Comparison of ENCODE assay signal across 9 cellular contexts in genomic region chr12:50088577-50089335, GRCh38. TPM values are rescaled to one million over a fixed set of nuclear protein-coding genes. Genes with fewer than 3 reads are reported as not detected.
DNase-seq lines count a peak whose midpoint lies in the region; ATAC-seq, FAIRE-seq and TF ChIP-seq lines count a peak whose summit lies in the region.
"Had no signal": no experiment of that assay in that cellular context is flagged by ENCODE, and none has a peak within 500 bp of the region (broad histone marks: within the 10 kb centered on the region; RNA-seq: fewer than 3 reads in every experiment).

No MANE protein-coding gene starts in this region.

- H3K9me3 Mint-ChIP-seq in glutamatergic neuron (ENCODE audit: unreplicated experiment): peaks cover 5% of the 10 kb centered on the region

- no peak overlapping the region for H3K27ac ChIP-seq in small intestine (ENCODE audit: low read depth in 1 of 2, low read length in 1 of 2)

- peaks cover 3% of the 10 kb centered on the region for H3K27me3 Mint-ChIP-seq in glutamatergic neuron (ENCODE audit: unreplicated experiment)

- no peaks in the 10 kb centered on the region for H3K36me3 Mint-ChIP-seq in glutamatergic neuron (ENCODE audit: unreplicated experiment)

- ATAC-seq in GM18870 (IDR thresholded peaks at IDR 0.05; ENCODE audit: unreplicated experiment) (no peak), HG02571 (IDR thresholded peaks at IDR 0.05; ENCODE audit: unreplicated experiment) (no peak)

- no peak for FAIRE-seq in small intestine (lab: Jason Lieb, UNC)
- FAIRE-seq: TTC549 had no signal

- H3K4me3 ChIP-seq in small intestine (ENCODE audit: low read depth in 1 of 2, low read length in 2 of 2): no peak overlapping the region

- H3K4me1 Mint-ChIP-seq in glutamatergic neuron (ENCODE audit: low read depth, unreplicated experiment): peaks cover 6% of the 10 kb centered on the region

- 8 to 25% (median 16%) methylated on average over 3 of the region's 3 CpGs for WGBS in small intestine, 3 donors

- peak; percentile 27 for DNase-seq in DMS79 (lab: John Stamatoyannopoulos, UW)
- peak in 44 of 76 experiments; percentile 0 to 58 (median 23) for DNase-seq in HUDEP-2 (lab: John Stamatoyannopoulos, UW; ENCODE audit: unreplicated experiment in 76 of 76)
- DNase-seq in OCI-M2 (lab: John Stamatoyannopoulos, UW; ENCODE audit: unreplicated experiment): peak; percentile 4
- peak; percentile 56 for DNase-seq in activated naive CD4-positive, alpha-beta T cell treated with Interleukin-2 at 50 U/mL for 16 hours
- no peak for DNase-seq in glutamatergic neuron
- DNase-seq in small intestine: peak; percentile 84

- H3K36me3 ChIP-seq in small intestine (ENCODE audit: control insufficient read depth in 2 of 2, insufficient read depth in 2 of 2, low read length in 2 of 2): peaks cover 22% of the 10 kb centered on the region in 2 donors

- no peaks in the 10 kb centered on the region for H3K9me3 ChIP-seq in small intestine (ENCODE audit: control insufficient read depth, low read depth)

- peak overlapping the region; percentile 39 for H3K4me3 Mint-ChIP-seq in glutamatergic neuron (ENCODE audit: unreplicated experiment)

- H3K27me3 ChIP-seq in small intestine (ENCODE audit: control insufficient read depth in 2 of 2, insufficient read depth in 2 of 2, low read length in 2 of 2): no peaks in the 10 kb centered on the region

- peak overlapping the region; percentile 40 for H3K27ac Mint-ChIP-seq in glutamatergic neuron (ENCODE audit: unreplicated experiment)

- no peaks in the 10 kb centered on the region for H3K4me1 ChIP-seq in small intestine (ENCODE audit: control insufficient read depth in 2 of 2, insufficient read depth in 1 of 2, low read depth in 1 of 2, low read length in 1 of 2)

- TF ChIP-seq CTCF in glutamatergic neuron (IDR thresholded peaks at IDR 0.05; ENCODE audit: partially characterized antibody, unreplicated experiment): peak; percentile 77

RNA-seq across cellular contexts. Expression of gene SMARCD1, which starts 3.6 kb away (rescaled TPM):
- 152 TPM for total RNA-seq in glutamatergic neuron (ENCODE audit: unreplicated experiment)
- 10 to 100 TPM; 18.1 to 20.9 (median 20.6) TPM for polyA plus RNA-seq in small intestine

RNA-seq across cellular contexts. Expression of gene GPD1, which starts 15.1 kb away (rescaled TPM):
- total RNA-seq in glutamatergic neuron (ENCODE audit: unreplicated experiment): 0.81 TPM
- polyA plus RNA-seq in small intestine: 100 to 1,000 TPM in 2 of 3 donors, 10 to 100 TPM in 1; 97.1 to 198 (median 117) TPM

RNA-seq across cellular contexts. Expression of gene COX14, which starts 23.3 kb away (rescaled TPM):
- 23.3 TPM for total RNA-seq in glutamatergic neuron (ENCODE audit: unreplicated experiment)
- 100 to 1,000 TPM; 133 to 236 (median 182) TPM for polyA plus RNA-seq in small intestine

RNA-seq across cellular contexts. Expression of gene ASIC1, which starts 31.4 kb away (rescaled TPM):
- 451 TPM for total RNA-seq in glutamatergic neuron (ENCODE audit: unreplicated experiment)
- under 1 TPM in 2 of 3 donors, not detected in 1; 0.81 to 0.85 TPM for polyA plus RNA-seq in small intestine
